1 cellular context compared by ENCODE assay signal in the genomic region with DNA sequence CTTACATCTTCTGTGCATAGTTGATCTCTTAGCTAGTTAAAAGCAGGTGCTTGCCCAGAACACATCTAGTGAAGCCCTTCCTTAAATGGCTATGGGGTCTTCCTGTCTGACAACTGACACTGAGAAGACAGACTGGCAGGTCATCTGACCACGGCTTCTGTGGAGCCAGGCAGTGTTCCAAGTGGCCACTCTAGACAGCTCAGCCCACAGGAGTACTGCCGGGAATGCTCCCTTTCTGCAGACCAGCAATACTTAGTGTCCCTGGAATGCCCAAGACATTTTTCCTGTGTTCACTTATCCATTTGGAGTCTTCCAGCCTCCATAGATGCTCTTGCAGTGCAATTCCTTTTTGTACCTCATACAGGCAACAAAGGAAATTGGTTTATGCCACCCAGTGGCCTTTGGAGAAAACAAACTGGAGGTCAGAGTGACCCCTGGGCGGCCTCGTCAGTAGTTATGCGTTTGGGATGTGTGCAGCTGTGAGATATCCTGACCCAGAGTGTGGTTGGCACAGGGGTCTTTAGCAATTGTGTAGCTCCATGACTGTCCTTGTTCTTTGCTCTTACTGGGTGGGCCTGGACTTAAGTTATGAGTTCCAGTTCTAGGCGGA.
TF ChIP-seq lines count a peak whose summit lies in the region.

No MANE protein-coding gene starts in this region.

TF ChIP-seq in liver, 16 proteins besides CTCF, POLR2A, EP300 and RAD21 (continued from another document):
- TF ChIP-seq, protein P1, sequence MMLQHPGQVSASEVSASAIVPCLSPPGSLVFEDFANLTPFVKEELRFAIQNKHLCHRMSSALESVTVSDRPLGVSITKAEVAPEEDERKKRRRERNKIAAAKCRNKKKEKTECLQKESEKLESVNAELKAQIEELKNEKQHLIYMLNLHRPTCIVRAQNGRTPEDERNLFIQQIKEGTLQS (IDR thresholded peaks at IDR 0.05), result no peak
- TF ChIP-seq HNF4A (conservative IDR thresholded peaks at IDR 0.05) (no peak), RXRA (IDR thresholded peaks at IDR 0.05) (no peak), JUND (IDR thresholded peaks at IDR 0.05) (no peak), SP1 (IDR thresholded peaks at IDR 0.05) (no peak)
